In genomic region chr15:66033143-66033542, GRCh38 we compare ENCODE assay signal across 7 cellular contexts.
"Had no signal": no experiment of that assay in that cellular context is flagged by ENCODE, and none has a peak within 500 bp of the region (broad histone marks: within the 10 kb centered on the region; RNA-seq: fewer than 3 reads in every experiment).

No MANE protein-coding gene starts in this region.

- DNase-seq: H7, KBM-7 had no signal

- FAIRE-seq: HepG2 had no signal

- H3K4me2 ChIP-seq: GM23338 had no signal

- H3K27ac ChIP-seq: HL-60 had no signal

- ATAC-seq: GM23338, HCT116, HepG2 had no signal

- H3K4me3 ChIP-seq: GM23338, HAP-1 had no signal

- H3K36me3 ChIP-seq: HAP-1 had no signal

- H2AFZ ChIP-seq: GM23338 had no signal
